In genomic region chr11:27263046-27263445, GRCh38 we compare ENCODE assay signal across 30 cellular contexts.
"Had no signal": no experiment of that assay in that cellular context is flagged by ENCODE, and none has a peak within 500 bp of the region (broad histone marks: within the 10 kb centered on the region; RNA-seq: fewer than 3 reads in every experiment).

No MANE protein-coding gene starts in this region.

- H3K27me3 ChIP-seq: ascending aorta, breast epithelium, cardiac muscle cell, colonic mucosa, gastroesophageal sphincter, heart right ventricle had no signal

- H3K4me3 ChIP-seq: ascending aorta, breast epithelium, cardiac muscle cell, colonic mucosa, gastroesophageal sphincter, heart right ventricle had no signal

- H3K4me3 Mint-ChIP-seq: activated CD4-positive, alpha-beta memory T cell treated with anti-CD3 and anti-CD28 coated beads for 36 hours; activated CD4-positive, alpha-beta T cell treated with anti-CD3 and anti-CD28 coated beads for 36 hours; activated CD4-positive, alpha-beta T cell treated with anti-CD3 and anti-CD28 coated beads, Interleukin-2, amount 10 ng/mL, durations not matched to agents 24 days and 14 days; activated CD8-positive, alpha-beta memory T cell treated with anti-CD3 and anti-CD28 coated beads, Interleukin-2, amount 10 ng/mL, durations not matched to agents 7 days and 5 days; activated CD8-positive, alpha-beta T cell treated with anti-CD3 and anti-CD28 coated beads, Interleukin-2, amount 10 ng/mL, durations not matched to agents 7 days and 5 days; activated naive CD4-positive, alpha-beta T cell treated with anti-CD3 and anti-CD28 coated beads for 36 hours; activated naive CD4-positive, alpha-beta T cell treated with anti-CD3 and anti-CD28 coated beads, Interleukin-2, amount 50 U/mL, for 24 hours; activated naive CD8-positive, alpha-beta T cell treated with anti-CD3 and anti-CD28 coated beads for 36 hours; activated naive CD8-positive, alpha-beta T cell treated with anti-CD3 and anti-CD28 coated beads, Interleukin-2, amount 50 U/mL, for 24 hours; activated T-helper 1 cell treated with anti-CD3 and anti-CD28 coated beads, Interleukin-12 subunit alpha, Interleukin-12 subunit beta, Interleukin-2, Interleukin-4 antibody, amounts not matched to agents 30 ng/mL and 10 ng/mL and 1 ng/mL, durations not matched to agents 14 hours and 24 hours and 36 hours; brain had no signal

- H3K4me1 Mint-ChIP-seq: activated CD4-positive, alpha-beta T cell treated with anti-CD3 and anti-CD28 coated beads for 36 hours; activated CD4-positive, alpha-beta T cell treated with anti-CD3 and anti-CD28 coated beads, Interleukin-2, amount 10 ng/mL, durations not matched to agents 24 days and 14 days; activated CD8-positive, alpha-beta memory T cell treated with anti-CD3 and anti-CD28 coated beads, Interleukin-2, amount 10 ng/mL, durations not matched to agents 7 days and 5 days; activated naive CD4-positive, alpha-beta T cell treated with anti-CD3 and anti-CD28 coated beads, Interleukin-2, amount 50 U/mL, for 24 hours; activated naive CD8-positive, alpha-beta T cell treated with anti-CD3 and anti-CD28 coated beads for 36 hours; activated naive CD8-positive, alpha-beta T cell treated with anti-CD3 and anti-CD28 coated beads, Interleukin-2, amount 50 U/mL, for 24 hours had no signal

- H3K27me3 Mint-ChIP-seq: activated CD4-positive, alpha-beta memory T cell treated with anti-CD3 and anti-CD28 coated beads for 36 hours; activated CD4-positive, alpha-beta T cell treated with anti-CD3 and anti-CD28 coated beads for 36 hours; activated CD4-positive, alpha-beta T cell treated with anti-CD3 and anti-CD28 coated beads, Interleukin-2, amount 10 ng/mL, durations not matched to agents 24 days and 14 days; brain had no signal

- H3K4me1 ChIP-seq: ascending aorta, breast epithelium, colonic mucosa, gastroesophageal sphincter, heart right ventricle had no signal

- H3K9me3 ChIP-seq: ascending aorta, breast epithelium, colonic mucosa, gastroesophageal sphincter, heart right ventricle had no signal

- H3K36me3 ChIP-seq: ascending aorta, breast epithelium, cardiac muscle cell, colonic mucosa, gastroesophageal sphincter, heart right ventricle had no signal

- H3K36me3 Mint-ChIP-seq: activated CD4-positive, alpha-beta memory T cell treated with anti-CD3 and anti-CD28 coated beads for 36 hours; activated CD8-positive, alpha-beta memory T cell treated with anti-CD3 and anti-CD28 coated beads, Interleukin-2, amount 10 ng/mL, durations not matched to agents 7 days and 5 days; activated naive CD4-positive, alpha-beta T cell treated with anti-CD3 and anti-CD28 coated beads, Interleukin-2, amount 50 U/mL, for 24 hours; activated naive CD8-positive, alpha-beta T cell treated with anti-CD3 and anti-CD28 coated beads for 36 hours; brain had no signal

- H3K27ac Mint-ChIP-seq: activated CD4-positive, alpha-beta memory T cell treated with anti-CD3 and anti-CD28 coated beads for 36 hours; activated CD4-positive, alpha-beta T cell treated with anti-CD3 and anti-CD28 coated beads for 36 hours; activated CD4-positive, alpha-beta T cell treated with anti-CD3 and anti-CD28 coated beads, Interleukin-2, amount 10 ng/mL, durations not matched to agents 24 days and 14 days; activated CD8-positive, alpha-beta memory T cell treated with anti-CD3 and anti-CD28 coated beads, Interleukin-2, amount 10 ng/mL, durations not matched to agents 7 days and 5 days; activated CD8-positive, alpha-beta T cell treated with anti-CD3 and anti-CD28 coated beads, Interleukin-2, amount 10 ng/mL, durations not matched to agents 7 days and 5 days; activated naive CD4-positive, alpha-beta T cell treated with anti-CD3 and anti-CD28 coated beads for 36 hours; activated naive CD4-positive, alpha-beta T cell treated with anti-CD3 and anti-CD28 coated beads, Interleukin-2, amount 50 U/mL, for 24 hours; activated naive CD8-positive, alpha-beta T cell treated with anti-CD3 and anti-CD28 coated beads for 36 hours; activated naive CD8-positive, alpha-beta T cell treated with anti-CD3 and anti-CD28 coated beads, Interleukin-2, amount 50 U/mL, for 24 hours; activated T-helper 1 cell treated with anti-CD3 and anti-CD28 coated beads, Interleukin-12 subunit alpha, Interleukin-12 subunit beta, Interleukin-2, Interleukin-4 antibody, amounts not matched to agents 30 ng/mL and 10 ng/mL and 1 ng/mL, durations not matched to agents 14 hours and 24 hours and 36 hours; activated T-helper 2 cell treated with anti-CD3 and anti-CD28 coated beads, Interferon-gamma antibody, Interleukin-2, Interleukin-4, amounts not matched to agents 10 μg/mL and 5 μg/mL and 100 μg/mL, durations not matched to agents 14 hours and 24 hours and 36 hours had no signal

- H3K27ac ChIP-seq: ascending aorta, breast epithelium, cardiac muscle cell, colonic mucosa, gastroesophageal sphincter, heart right ventricle had no signal

- DNase-seq: activated CD4-positive, alpha-beta memory T cell treated with anti-CD3 and anti-CD28 coated beads for 36 hours; activated CD4-positive, alpha-beta T cell treated with anti-CD3 and anti-CD28 coated beads for 36 hours; activated CD4-positive, alpha-beta T cell treated with anti-CD3 and anti-CD28 coated beads, Interleukin-2, amount 10 ng/mL, durations not matched to agents 24 days and 14 days; activated CD4-positive, CD25-positive, alpha-beta regulatory T cell; activated CD4-positive, CD25-positive, alpha-beta regulatory T cell treated with anti-CD3 and anti-CD28 coated beads, Interleukin-2, amount 50 U/mL, for 72 hours; activated CD8-positive, alpha-beta memory T cell treated with anti-CD3 and anti-CD28 coated beads, Interleukin-2, amount 10 ng/mL, durations not matched to agents 7 days and 5 days; activated CD8-positive, alpha-beta memory T cell treated with anti-CD3 and anti-CD28 coated beads, Interleukin-2, amount 50 U/mL, for 4 hours; activated CD8-positive, alpha-beta T cell treated with anti-CD3 and anti-CD28 coated beads, Interleukin-2, amount 10 ng/mL, durations not matched to agents 7 days and 5 days; activated effector memory CD4-positive, alpha-beta T cell treated with anti-CD3 and anti-CD28 coated beads, Interleukin-2, amount 50 U/mL, for 16 hours; activated naive CD4-positive, alpha-beta T cell treated with anti-CD3 and anti-CD28 coated beads for 36 hours; activated naive CD8-positive, alpha-beta T cell treated with anti-CD3 and anti-CD28 coated beads for 36 hours; activated naive CD8-positive, alpha-beta T cell treated with anti-CD3 and anti-CD28 coated beads, Interleukin-2, amount 50 U/mL, for 24 hours; activated T-cell treated with anti-CD3 and anti-CD28 coated beads, Interleukin-2, amount 50 U/mL, for 1 hour; activated T-cell treated with anti-CD3 and anti-CD28 coated beads, Interleukin-2, amount 50 U/mL, for 48 hours; central memory CD4-positive, alpha-beta T cell; cerebellar nuclear complex; colonic mucosa; effector CD8-positive, alpha-beta T cell; foreskin melanocyte; heart right ventricle; T-helper 2 cell had no signal

- H3K9me3 Mint-ChIP-seq: activated CD4-positive, alpha-beta memory T cell treated with anti-CD3 and anti-CD28 coated beads for 36 hours; activated CD4-positive, alpha-beta T cell treated with anti-CD3 and anti-CD28 coated beads, Interleukin-2, amount 10 ng/mL, durations not matched to agents 24 days and 14 days; activated naive CD4-positive, alpha-beta T cell treated with anti-CD3 and anti-CD28 coated beads, Interleukin-2, amount 50 U/mL, for 24 hours; activated naive CD8-positive, alpha-beta T cell treated with anti-CD3 and anti-CD28 coated beads, Interleukin-2, amount 50 U/mL, for 24 hours; activated T-helper 1 cell treated with anti-CD3 and anti-CD28 coated beads, Interleukin-12 subunit alpha, Interleukin-12 subunit beta, Interleukin-2, Interleukin-4 antibody, amounts not matched to agents 30 ng/mL and 10 ng/mL and 1 ng/mL, durations not matched to agents 14 hours and 24 hours and 36 hours; activated T-helper 2 cell treated with anti-CD3 and anti-CD28 coated beads, Interferon-gamma antibody, Interleukin-2, Interleukin-4, amounts not matched to agents 10 μg/mL and 5 μg/mL and 100 μg/mL, durations not matched to agents 14 hours and 24 hours and 36 hours had no signal

- ATAC-seq: activated CD4-positive, alpha-beta T cell treated with anti-CD3 and anti-CD28 coated beads for 36 hours; activated CD8-positive, alpha-beta memory T cell treated with anti-CD3 and anti-CD28 coated beads, Interleukin-2, amount 10 ng/mL, durations not matched to agents 7 days and 5 days; activated CD8-positive, alpha-beta T cell treated with anti-CD3 and anti-CD28 coated beads, Interleukin-2, amount 10 ng/mL, durations not matched to agents 7 days and 5 days; activated naive CD8-positive, alpha-beta T cell treated with anti-CD3 and anti-CD28 coated beads, Interleukin-2, amount 50 U/mL, for 24 hours; esophagus mucosa; gastroesophageal sphincter; heart right ventricle had no signal
